16 cellular contexts compared by ENCODE assay signal in genomic region chrX:3609800-3610199, GRCh38.
DNase-seq lines count a peak whose midpoint lies in the region; ATAC-seq and TF ChIP-seq lines count a peak whose summit lies in the region.
"Had no signal": no experiment of that assay in that cellular context is flagged by ENCODE, and none has a peak within 500 bp of the region (broad histone marks: within the 10 kb centered on the region; RNA-seq: fewer than 3 reads in every experiment).

No MANE protein-coding gene starts in this region.

- CTCF ChIA-PET in Caco-2 (lab: Charles Lee) = no interaction called here

- H3K27ac Mint-ChIP-seq in Caco-2 (ENCODE audit: unreplicated experiment) = no peak overlapping the region
- H3K27ac Mint-ChIP-seq: activated CD4-positive, alpha-beta T cell treated with anti-CD3 and anti-CD28 coated beads, Interleukin-2, amount 10 ng/mL, durations not matched to agents 7 days and 5 days; CD4-positive, alpha-beta T cell; dendritic cell treated with granulocyte-macrophage colony-stimulating factor and Interleukin-4, amounts not matched to agents 40 ng/mL and 50 ng/mL, for 4 days; neural progenitor cell had no signal

- no peak for ATAC-seq in psoas muscle
- ATAC-seq: stimulated activated naive CD8-positive, alpha-beta T cell treated with anti-CD3 and anti-CD28 coated beads, Interleukin-15, Interleukin-2, amounts not matched to agents 100 U/mL and 50 U/mL, for 24 hours had no signal

- H3K4me3 Mint-ChIP-seq in Caco-2 (ENCODE audit: unreplicated experiment) = no peak overlapping the region
- H3K4me3 Mint-ChIP-seq: activated CD4-positive, alpha-beta T cell treated with anti-CD3 and anti-CD28 coated beads, Interleukin-2, amount 10 ng/mL, durations not matched to agents 7 days and 5 days; CD4-positive, alpha-beta T cell; dendritic cell treated with granulocyte-macrophage colony-stimulating factor and Interleukin-4, amounts not matched to agents 40 ng/mL and 50 ng/mL, for 4 days; neural progenitor cell had no signal

- intact Hi-C loops in psoas muscle (cut with DNase I) = no loop called here
- intact Hi-C loops in Caco-2 (cut with micrococcal nuclease; ENCODE audit: unreplicated experiment) = no loop called here

- H3K4me3 ChIP-seq in fibroblast of mammary gland (ENCODE audit: control insufficient read depth, low read depth, low read length) (no peak overlapping the region), psoas muscle (no peak overlapping the region), Caco-2 (ENCODE audit: low read depth, low read length) (no peak overlapping the region)
- H3K4me3 ChIP-seq: esophagus muscularis mucosa, neural progenitor cell had no signal

- H3K4me1 ChIP-seq in psoas muscle = no peaks in the 10 kb centered on the region
- H3K4me1 ChIP-seq in Caco-2 = no peaks in the 10 kb centered on the region
- H3K4me1 ChIP-seq: esophagus muscularis mucosa, neural progenitor cell had no signal

- peaks cover 22% of the 10 kb centered on the region for H3K36me3 Mint-ChIP-seq in Caco-2 (ENCODE audit: insufficient read depth, unreplicated experiment)

- H3K36me3 ChIP-seq in psoas muscle (ENCODE audit: insufficient read depth in 1 of 2, low read depth in 1 of 2) (no peaks in the 10 kb centered on the region), Caco-2 (ENCODE audit: control insufficient read depth, insufficient read depth, low read length) (no peaks in the 10 kb centered on the region)

- H3K27me3 ChIP-seq in psoas muscle (ENCODE audit: insufficient read depth in 3 of 3, low read length in 2 of 3) (no peaks in the 10 kb centered on the region), Caco-2 (replicated peaks; ENCODE audit: control insufficient read depth, insufficient read depth, low read length) (no peaks in the 10 kb centered on the region)
- H3K27me3 ChIP-seq: esophagus muscularis mucosa, neural progenitor cell had no signal

- H3K27me3 Mint-ChIP-seq in Caco-2 (ENCODE audit: insufficient read depth, unreplicated experiment) = no peaks in the 10 kb centered on the region
- H3K27me3 Mint-ChIP-seq: activated CD4-positive, alpha-beta T cell treated with anti-CD3 and anti-CD28 coated beads, Interleukin-2, amount 10 ng/mL, durations not matched to agents 7 days and 5 days; CD4-positive, alpha-beta T cell; dendritic cell treated with granulocyte-macrophage colony-stimulating factor and Interleukin-4, amounts not matched to agents 40 ng/mL and 50 ng/mL, for 4 days had no signal

- H3K27ac ChIP-seq in psoas muscle = no peak overlapping the region
- H3K27ac ChIP-seq: esophagus muscularis mucosa, neural progenitor cell had no signal

- no peak for TF ChIP-seq CTCF in fibroblast of mammary gland (conservative IDR thresholded peaks at IDR 0.05; ENCODE audit: control insufficient read depth, insufficient read depth, low read depth, low read length)
- no peak for TF ChIP-seq CTCF in psoas muscle (IDR thresholded peaks at IDR 0.05)
- TF ChIP-seq CTCF in Caco-2 (IDR thresholded peaks at IDR 0.05; ENCODE audit: insufficient read depth in 1 of 2, low read depth in 1 of 2, low read length in 1 of 2, severe bottlenecking in 1 of 2, unreplicated experiment in 1 of 2) = no peak

- no TSS peak for BruUV-seq in Caco-2 (replicated peaks; lab: Mats Ljungman, UMichigan)

- peak; percentile 62 for DNase-seq in ELR (ENCODE audit: low read depth)
- DNase-seq in RPMI7951 (ENCODE audit: low read depth) = peak; percentile 34
- DNase-seq in fibroblast of mammary gland (ENCODE audit: low read depth) = peak; percentile 82
- DNase-seq in putamen (ENCODE audit: low spot score) = peak; percentile 2
- no peak for DNase-seq in psoas muscle
- DNase-seq in effector CD4-positive, alpha-beta T cell = no peak
- DNase-seq in Caco-2 = no peak
- DNase-seq: activated CD4-positive, alpha-beta T cell treated with anti-CD3 and anti-CD28 coated beads, Interleukin-2, amount 10 ng/mL, durations not matched to agents 7 days and 5 days; activated T-cell treated with anti-CD3 and anti-CD28 coated beads, Interleukin-2, amount 50 U/mL, for 1 hour; CD4-positive, alpha-beta T cell; NCI-H1694; NCI-H446; stimulated activated naive CD8-positive, alpha-beta T cell treated with anti-CD3 and anti-CD28 coated beads, Interleukin-15, Interleukin-2, amounts not matched to agents 100 U/mL and 50 U/mL, for 24 hours had no signal

- WGBS in psoas muscle, 3 donors = 55 to 75% (median 68%) methylated on average over 4 of the region's 4 CpGs

- H3K9me3 ChIP-seq in psoas muscle (no peaks in the 10 kb centered on the region), Caco-2 (no peaks in the 10 kb centered on the region)
- H3K9me3 ChIP-seq: esophagus muscularis mucosa had no signal

- no peaks in the 10 kb centered on the region for H3K4me1 Mint-ChIP-seq in Caco-2 (ENCODE audit: low read depth, unreplicated experiment)
- H3K4me1 Mint-ChIP-seq: activated CD4-positive, alpha-beta T cell treated with anti-CD3 and anti-CD28 coated beads, Interleukin-2, amount 10 ng/mL, durations not matched to agents 7 days and 5 days had no signal

- H3K9me3 Mint-ChIP-seq in Caco-2 (ENCODE audit: unreplicated experiment) = no peaks in the 10 kb centered on the region
- H3K9me3 Mint-ChIP-seq: activated CD4-positive, alpha-beta T cell treated with anti-CD3 and anti-CD28 coated beads, Interleukin-2, amount 10 ng/mL, durations not matched to agents 7 days and 5 days; CD4-positive, alpha-beta T cell; dendritic cell treated with granulocyte-macrophage colony-stimulating factor and Interleukin-4, amounts not matched to agents 40 ng/mL and 50 ng/mL, for 4 days; neural progenitor cell had no signal

- POLR2A ChIA-PET in Caco-2 (lab: Charles Lee) = no interaction called here

Comparison
In these comparisons a context has a peak if more than half of its experiments do, and no peak if none do; other contexts are left out.
1. DNase-seq: peak in ELR (single experiment), RPMI7951 (single experiment), fibroblast of mammary gland (single experiment) and putamen (single experiment); none in psoas muscle (0 of 2), effector CD4-positive, alpha-beta T cell (single experiment) and Caco-2 (0 of 2).